11 cellular contexts compared by ENCODE assay signal in the genomic region with DNA sequence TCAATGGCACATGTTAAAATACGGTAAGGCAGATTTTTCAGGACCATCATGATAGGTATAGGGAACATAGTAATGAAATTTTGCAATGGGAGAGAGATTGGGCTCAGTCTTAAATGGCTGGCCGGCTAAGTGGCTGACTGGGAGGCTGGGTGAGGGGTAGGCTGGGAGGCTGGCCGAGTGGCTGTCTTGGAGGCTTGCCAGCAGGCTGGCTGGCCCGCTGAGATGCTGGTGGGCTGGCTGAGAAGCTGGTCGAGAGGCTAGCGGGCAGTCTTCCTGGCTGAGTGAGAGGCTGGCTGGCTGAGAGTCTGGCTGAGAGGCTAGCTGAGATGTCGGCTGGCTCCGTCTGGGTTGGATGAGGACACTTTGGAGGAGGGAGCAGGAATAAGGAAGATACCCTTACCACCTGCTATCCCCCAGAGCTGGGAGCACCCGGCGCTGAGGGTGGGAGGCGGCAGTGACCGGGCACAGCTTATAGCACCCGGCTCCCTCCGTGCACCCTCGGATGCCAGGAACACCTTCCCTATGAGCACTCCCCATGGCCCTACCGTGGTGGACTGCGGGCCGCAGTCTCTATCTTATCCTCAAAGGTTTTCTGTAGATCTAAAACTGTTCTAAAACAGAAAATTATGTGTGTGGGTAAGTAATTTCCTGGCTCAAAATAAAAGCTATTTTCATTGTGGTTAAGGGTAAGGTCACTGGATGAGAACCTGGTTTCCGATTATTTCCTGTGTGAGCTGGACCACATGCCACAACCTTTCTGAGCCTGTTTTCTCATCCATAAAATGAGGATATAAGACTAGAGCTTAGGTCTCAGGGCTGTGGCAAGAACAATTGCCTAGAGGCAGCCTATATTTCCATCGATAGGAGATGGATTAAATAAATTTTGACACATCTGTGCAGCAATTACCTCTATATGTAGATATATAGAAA. TPM values are rescaled to one million over a fixed set of nuclear protein-coding genes. Genes with fewer than 3 reads are reported as not detected.
DNase-seq lines count a peak whose midpoint lies in the region; ATAC-seq, FAIRE-seq and TF ChIP-seq lines count a peak whose summit lies in the region.
"Had no signal": no experiment of that assay in that cellular context is flagged by ENCODE, and none has a peak within 500 bp of the region (broad histone marks: within the 10 kb centered on the region; RNA-seq: fewer than 3 reads in every experiment).

No MANE protein-coding gene starts in this region.

- no peaks in the 10 kb centered on the region for H3K36me3 ChIP-seq in pancreas

- peaks cover 33% of the 10 kb centered on the region for H3K27me3 Mint-ChIP-seq in T-helper 17 cell

- FAIRE-seq in pancreas (lab: Jason Lieb, UNC), result no peak

- 61 to 62% methylated on average over 20 of the region's 20 CpGs for WGBS in pancreas, 2 donors

- H3K36me3 Mint-ChIP-seq in T-helper 17 cell (ENCODE audit: low read depth), result no peaks in the 10 kb centered on the region

- no peak for TF ChIP-seq CTCF in pancreas (IDR thresholded peaks at IDR 0.05)

- peak overlapping the region in 2 of 4 donors; percentile 42 to 47 for H3K27ac ChIP-seq in pancreas

- DNase-seq in DMS53 (lab: John Stamatoyannopoulos, UW) (peak; percentile 71), DMS53 treated with DMSO at 0.1 percent for 48 hours (lab: John Stamatoyannopoulos, UW; ENCODE audit: unreplicated experiment) (no peak), NCI-H1105 treated with DMSO at 0.1 percent for 48 hours (lab: John Stamatoyannopoulos, UW) (peak; percentile 49), T-helper 17 cell (no peak), pancreas (peak in 4 of 6 donors; percentile 22 to 79 (median 51))
- DNase-seq: 8988T; activated CD4-positive, alpha-beta T cell treated with anti-CD3 and anti-CD28 coated beads for 36 hours had no signal

- H3K9me3 ChIP-seq in T-helper 17 cell (ENCODE audit: control insufficient read depth, low read length, poor library complexity, severe bottlenecking) (no peaks in the 10 kb centered on the region), pancreas (no peaks in the 10 kb centered on the region)

- peak overlapping the region; percentile 27 for H3K27ac Mint-ChIP-seq in T-helper 17 cell
- H3K27ac Mint-ChIP-seq: activated CD4-positive, alpha-beta T cell treated with anti-CD3 and anti-CD28 coated beads for 36 hours had no signal

- ATAC-seq in T-helper 17 cell (no peak), pancreas (peak; percentile 14 to 29 (median 22)), HG02798 (IDR thresholded peaks at IDR 0.05; ENCODE audit: poor library complexity, unreplicated experiment) (no peak), GM21447 (IDR thresholded peaks at IDR 0.05; ENCODE audit: unreplicated experiment) (no peak), HG03097 (IDR thresholded peaks at IDR 0.05; ENCODE audit: low FRiP score, unreplicated experiment) (no peak)
- ATAC-seq: activated CD4-positive, alpha-beta T cell treated with anti-CD3 and anti-CD28 coated beads for 36 hours; Right ventricle myocardium inferior had no signal

- intact Hi-C loops in pancreas (cut with DNase I), result loop anchor here in 1 of 3 donors (10.0 kb wide), 1 partner anchor 122 kb away; no protein-coding TSS in a partner anchor

- peak overlapping the region; percentile 31 for H3K4me3 Mint-ChIP-seq in T-helper 17 cell
- H3K4me3 Mint-ChIP-seq: activated CD4-positive, alpha-beta T cell treated with anti-CD3 and anti-CD28 coated beads for 36 hours had no signal

- H3K4me3 ChIP-seq in pancreas, result no peak overlapping the region

- H3K27me3 ChIP-seq in pancreas, result no peaks in the 10 kb centered on the region

- H3K4me1 Mint-ChIP-seq in T-helper 17 cell, result peaks cover 8% of the 10 kb centered on the region

- peaks cover 0 to 18% (median 9%) of the 10 kb centered on the region in 3 donors for H3K4me1 ChIP-seq in pancreas

RNA-seq across cellular contexts. Expression of gene TMC5, which starts 34.5 kb away (rescaled TPM):
- total RNA-seq in T-helper 17 cell, result under 1 TPM in 1 of 2 donors, not detected in 1; 0.22 TPM
- 10 to 100 TPM in 2 of 6 donors, 1 to 10 TPM in 4; 4.1 to 24.8 (median 5.6) TPM for total RNA-seq in pancreas
- 1 to 10 TPM; 1.3 to 1.7 TPM for polyA plus RNA-seq in pancreas
- total RNA-seq: activated CD4-positive, alpha-beta T cell treated with anti-CD3 and anti-CD28 coated beads for 36 hours; Right ventricle myocardium inferior had no signal

Comparison
In these comparisons a context has a peak if more than half of its experiments do, and no peak if none do; other contexts are left out.
1. DNase-seq: peak in DMS53 (single experiment), NCI-H1105 treated with DMSO at 0.1 percent for 48 hours (single experiment) and pancreas (4 of 6); none in DMS53 treated with DMSO at 0.1 percent for 48 hours (single experiment) and T-helper 17 cell (0 of 3).
2. ATAC-seq: peak in pancreas (4 of 4); none in T-helper 17 cell (single experiment), HG02798 (single experiment), GM21447 (single experiment) and HG03097 (single experiment).
3. RNA of gene TMC5, which starts 34.5 kb away (total RNA-seq): 4.1 to 24.8 TPM in pancreas; 0.22 TPM in T-helper 17 cell; every median in the first group is over 4 times any median in the second.